Comparison of ENCODE assay signal across 1 cellular context in the genomic region with DNA sequence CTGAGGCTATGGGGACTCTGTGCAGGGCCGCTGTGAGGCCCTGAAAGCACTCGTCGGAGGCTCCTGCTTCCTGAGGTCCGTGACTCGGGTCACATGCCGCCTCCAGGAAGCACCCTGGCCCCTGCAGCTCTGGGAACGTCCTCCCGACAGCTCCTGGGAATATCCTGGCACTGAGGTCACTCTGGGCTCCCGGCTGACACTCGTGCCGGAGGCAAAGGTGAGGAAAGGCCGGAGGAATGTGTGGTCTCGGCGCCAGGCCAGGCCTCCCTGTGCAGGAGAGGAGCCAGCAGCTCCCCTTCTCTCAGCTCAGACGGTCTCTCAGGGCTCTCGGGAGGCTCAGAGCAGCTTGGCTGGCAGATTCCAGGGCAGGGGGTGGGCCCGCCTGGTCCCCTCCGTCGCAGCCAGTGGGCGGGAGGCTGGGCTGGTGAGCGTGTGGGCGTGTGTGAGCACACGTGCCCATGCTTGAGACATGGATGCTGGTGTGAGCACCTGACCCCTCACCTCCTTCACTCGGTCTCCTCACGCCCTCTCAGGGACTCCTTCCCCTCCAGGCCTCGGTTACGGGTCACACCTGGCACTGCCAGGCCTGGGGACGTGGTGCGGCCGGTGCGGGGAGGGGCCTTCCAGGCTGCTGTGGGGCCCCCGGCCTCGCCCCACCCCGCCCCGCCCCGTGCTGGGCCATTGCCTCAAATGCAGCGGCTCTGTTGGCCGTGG.
TF ChIP-seq lines count a peak whose summit lies in the region.

No MANE protein-coding gene starts in this region.

TF ChIP-seq in HepG2, 621 proteins besides CTCF, POLR2A, EP300 and RAD21 (continued from another document and continues in another):
- TF ChIP-seq, protein P1, sequence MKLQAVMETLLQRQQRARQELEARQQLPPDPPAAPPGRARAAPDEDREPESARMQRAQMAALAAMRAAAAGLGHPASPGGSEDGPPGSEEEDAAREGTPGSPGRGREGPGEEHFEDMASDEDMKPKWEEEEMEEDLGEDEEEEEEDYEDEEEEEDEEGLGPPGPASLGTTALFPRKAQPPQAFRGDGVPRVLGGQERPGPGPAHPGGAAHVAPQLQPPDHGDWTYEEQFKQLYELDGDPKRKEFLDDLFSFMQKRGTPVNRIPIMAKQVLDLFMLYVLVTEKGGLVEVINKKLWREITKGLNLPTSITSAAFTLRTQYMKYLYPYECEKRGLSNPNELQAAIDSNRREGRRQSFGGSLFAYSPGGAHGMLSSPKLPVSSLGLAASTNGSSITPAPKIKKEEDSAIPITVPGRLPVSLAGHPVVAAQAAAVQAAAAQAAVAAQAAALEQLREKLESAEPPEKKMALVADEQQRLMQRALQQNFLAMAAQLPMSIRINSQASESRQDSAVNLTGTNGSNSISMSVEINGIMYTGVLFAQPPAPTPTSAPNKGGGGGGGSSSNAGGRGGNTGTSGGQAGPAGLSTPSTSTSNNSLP (IDR thresholded peaks at IDR 0.05; ENCODE audit: low read depth, low read length) = no peak
- TF ChIP-seq, protein P2, sequence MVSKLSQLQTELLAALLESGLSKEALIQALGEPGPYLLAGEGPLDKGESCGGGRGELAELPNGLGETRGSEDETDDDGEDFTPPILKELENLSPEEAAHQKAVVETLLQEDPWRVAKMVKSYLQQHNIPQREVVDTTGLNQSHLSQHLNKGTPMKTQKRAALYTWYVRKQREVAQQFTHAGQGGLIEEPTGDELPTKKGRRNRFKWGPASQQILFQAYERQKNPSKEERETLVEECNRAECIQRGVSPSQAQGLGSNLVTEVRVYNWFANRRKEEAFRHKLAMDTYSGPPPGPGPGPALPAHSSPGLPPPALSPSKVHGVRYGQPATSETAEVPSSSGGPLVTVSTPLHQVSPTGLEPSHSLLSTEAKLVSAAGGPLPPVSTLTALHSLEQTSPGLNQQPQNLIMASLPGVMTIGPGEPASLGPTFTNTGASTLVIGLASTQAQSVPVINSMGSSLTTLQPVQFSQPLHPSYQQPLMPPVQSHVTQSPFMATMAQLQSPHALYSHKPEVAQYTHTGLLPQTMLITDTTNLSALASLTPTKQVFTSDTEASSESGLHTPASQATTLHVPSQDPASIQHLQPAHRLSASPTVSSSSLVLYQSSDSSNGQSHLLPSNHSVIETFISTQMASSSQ (IDR thresholded peaks at IDR 0.05; ENCODE audit: low read depth) = no peak
- TF ChIP-seq, protein P2 (CRISPR knock-in tag; IDR thresholded peaks at IDR 0.05; ENCODE audit: borderline replicate concordance) = peak; percentile 52; the same call in 1 of the 2 replicates
- TF ChIP-seq IKZF4 (CRISPR knock-in tag; IDR thresholded peaks at IDR 0.05; ENCODE audit: borderline replicate concordance, low read depth, not compliant biosample characterization) (peak; percentile 81), ZNF780A (CRISPR knock-in tag; IDR thresholded peaks at IDR 0.05) (no peak), ZNF484 (CRISPR knock-in tag; IDR thresholded peaks at IDR 0.05; ENCODE audit: borderline replicate concordance, low read depth) (no peak), ZNF121 (CRISPR knock-in tag; IDR thresholded peaks at IDR 0.05) (no peak), STAG1 (CRISPR knock-in tag; IDR thresholded peaks at IDR 0.05) (no peak; the same call in 1 of the 2 replicates), SALL2 (CRISPR knock-in tag; IDR thresholded peaks at IDR 0.05) (peak; percentile 32; the same call in 1 of the 2 replicates), ZNF367 (CRISPR knock-in tag; IDR thresholded peaks at IDR 0.05; ENCODE audit: borderline replicate concordance) (no peak; the same call in 1 of the 2 replicates), SUZ12 (IDR thresholded peaks at IDR 0.05; ENCODE audit: low read depth, low read length) (no peak), SMARCE1 (IDR thresholded peaks at IDR 0.05; ENCODE audit: borderline replicate concordance) (no peak), EED (CRISPR knock-in tag; IDR thresholded peaks at IDR 0.05) (peak; percentile 74), ZBTB7A (CRISPR knock-in tag; IDR thresholded peaks at IDR 0.05) (0 out of 2 replicates have a peak, but pooled peaks have one; percentile 39), SMAD3 (CRISPR knock-in tag; IDR thresholded peaks at IDR 0.05) (no peak), ZNF230 (CRISPR knock-in tag; IDR thresholded peaks at IDR 0.05) (0 out of 2 replicates have a peak, but pooled peaks have one; percentile 22), ZNF326 (CRISPR knock-in tag; IDR thresholded peaks at IDR 0.05; ENCODE audit: borderline replicate concordance) (0 out of 2 replicates have a peak, but pooled peaks have one; percentile 21), SNAPC2 (CRISPR knock-in tag; IDR thresholded peaks at IDR 0.05) (no peak), XBP1 (CRISPR knock-in tag; IDR thresholded peaks at IDR 0.05) (no peak), NKX3-1 (CRISPR knock-in tag; IDR thresholded peaks at IDR 0.05) (no peak), ZBTB42 (CRISPR knock-in tag; IDR thresholded peaks at IDR 0.05) (no peak), DPF2 (CRISPR knock-in tag; IDR thresholded peaks at IDR 0.05; ENCODE audit: borderline replicate concordance, low read depth) (no peak)
- TF ChIP-seq, protein P3, sequence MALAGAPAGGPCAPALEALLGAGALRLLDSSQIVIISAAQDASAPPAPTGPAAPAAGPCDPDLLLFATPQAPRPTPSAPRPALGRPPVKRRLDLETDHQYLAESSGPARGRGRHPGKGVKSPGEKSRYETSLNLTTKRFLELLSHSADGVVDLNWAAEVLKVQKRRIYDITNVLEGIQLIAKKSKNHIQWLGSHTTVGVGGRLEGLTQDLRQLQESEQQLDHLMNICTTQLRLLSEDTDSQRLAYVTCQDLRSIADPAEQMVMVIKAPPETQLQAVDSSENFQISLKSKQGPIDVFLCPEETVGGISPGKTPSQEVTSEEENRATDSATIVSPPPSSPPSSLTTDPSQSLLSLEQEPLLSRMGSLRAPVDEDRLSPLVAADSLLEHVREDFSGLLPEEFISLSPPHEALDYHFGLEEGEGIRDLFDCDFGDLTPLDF (CRISPR knock-in tag; IDR thresholded peaks at IDR 0.05) = no peak
- TF ChIP-seq, protein P4, sequence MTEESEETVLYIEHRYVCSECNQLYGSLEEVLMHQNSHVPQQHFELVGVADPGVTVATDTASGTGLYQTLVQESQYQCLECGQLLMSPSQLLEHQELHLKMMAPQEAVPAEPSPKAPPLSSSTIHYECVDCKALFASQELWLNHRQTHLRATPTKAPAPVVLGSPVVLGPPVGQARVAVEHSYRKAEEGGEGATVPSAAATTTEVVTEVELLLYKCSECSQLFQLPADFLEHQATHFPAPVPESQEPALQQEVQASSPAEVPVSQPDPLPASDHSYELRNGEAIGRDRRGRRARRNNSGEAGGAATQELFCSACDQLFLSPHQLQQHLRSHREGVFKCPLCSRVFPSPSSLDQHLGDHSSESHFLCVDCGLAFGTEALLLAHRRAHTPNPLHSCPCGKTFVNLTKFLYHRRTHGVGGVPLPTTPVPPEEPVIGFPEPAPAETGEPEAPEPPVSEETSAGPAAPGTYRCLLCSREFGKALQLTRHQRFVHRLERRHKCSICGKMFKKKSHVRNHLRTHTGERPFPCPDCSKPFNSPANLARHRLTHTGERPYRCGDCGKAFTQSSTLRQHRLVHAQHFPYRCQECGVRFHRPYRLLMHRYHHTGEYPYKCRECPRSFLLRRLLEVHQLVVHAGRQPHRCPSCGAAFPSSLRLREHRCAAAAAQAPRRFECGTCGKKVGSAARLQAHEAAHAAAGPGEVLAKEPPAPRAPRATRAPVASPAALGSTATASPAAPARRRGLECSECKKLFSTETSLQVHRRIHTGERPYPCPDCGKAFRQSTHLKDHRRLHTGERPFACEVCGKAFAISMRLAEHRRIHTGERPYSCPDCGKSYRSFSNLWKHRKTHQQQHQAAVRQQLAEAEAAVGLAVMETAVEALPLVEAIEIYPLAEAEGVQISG (CRISPR knock-in tag; IDR thresholded peaks at IDR 0.05) = peak; percentile 31; the same call in 1 of the 2 replicates
- TF ChIP-seq, protein P5, sequence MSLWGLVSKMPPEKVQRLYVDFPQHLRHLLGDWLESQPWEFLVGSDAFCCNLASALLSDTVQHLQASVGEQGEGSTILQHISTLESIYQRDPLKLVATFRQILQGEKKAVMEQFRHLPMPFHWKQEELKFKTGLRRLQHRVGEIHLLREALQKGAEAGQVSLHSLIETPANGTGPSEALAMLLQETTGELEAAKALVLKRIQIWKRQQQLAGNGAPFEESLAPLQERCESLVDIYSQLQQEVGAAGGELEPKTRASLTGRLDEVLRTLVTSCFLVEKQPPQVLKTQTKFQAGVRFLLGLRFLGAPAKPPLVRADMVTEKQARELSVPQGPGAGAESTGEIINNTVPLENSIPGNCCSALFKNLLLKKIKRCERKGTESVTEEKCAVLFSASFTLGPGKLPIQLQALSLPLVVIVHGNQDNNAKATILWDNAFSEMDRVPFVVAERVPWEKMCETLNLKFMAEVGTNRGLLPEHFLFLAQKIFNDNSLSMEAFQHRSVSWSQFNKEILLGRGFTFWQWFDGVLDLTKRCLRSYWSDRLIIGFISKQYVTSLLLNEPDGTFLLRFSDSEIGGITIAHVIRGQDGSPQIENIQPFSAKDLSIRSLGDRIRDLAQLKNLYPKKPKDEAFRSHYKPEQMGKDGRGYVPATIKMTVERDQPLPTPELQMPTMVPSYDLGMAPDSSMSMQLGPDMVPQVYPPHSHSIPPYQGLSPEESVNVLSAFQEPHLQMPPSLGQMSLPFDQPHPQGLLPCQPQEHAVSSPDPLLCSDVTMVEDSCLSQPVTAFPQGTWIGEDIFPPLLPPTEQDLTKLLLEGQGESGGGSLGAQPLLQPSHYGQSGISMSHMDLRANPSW (CRISPR knock-in tag; IDR thresholded peaks at IDR 0.05; ENCODE audit: borderline replicate concordance) = no peak
- TF ChIP-seq, protein P6, sequence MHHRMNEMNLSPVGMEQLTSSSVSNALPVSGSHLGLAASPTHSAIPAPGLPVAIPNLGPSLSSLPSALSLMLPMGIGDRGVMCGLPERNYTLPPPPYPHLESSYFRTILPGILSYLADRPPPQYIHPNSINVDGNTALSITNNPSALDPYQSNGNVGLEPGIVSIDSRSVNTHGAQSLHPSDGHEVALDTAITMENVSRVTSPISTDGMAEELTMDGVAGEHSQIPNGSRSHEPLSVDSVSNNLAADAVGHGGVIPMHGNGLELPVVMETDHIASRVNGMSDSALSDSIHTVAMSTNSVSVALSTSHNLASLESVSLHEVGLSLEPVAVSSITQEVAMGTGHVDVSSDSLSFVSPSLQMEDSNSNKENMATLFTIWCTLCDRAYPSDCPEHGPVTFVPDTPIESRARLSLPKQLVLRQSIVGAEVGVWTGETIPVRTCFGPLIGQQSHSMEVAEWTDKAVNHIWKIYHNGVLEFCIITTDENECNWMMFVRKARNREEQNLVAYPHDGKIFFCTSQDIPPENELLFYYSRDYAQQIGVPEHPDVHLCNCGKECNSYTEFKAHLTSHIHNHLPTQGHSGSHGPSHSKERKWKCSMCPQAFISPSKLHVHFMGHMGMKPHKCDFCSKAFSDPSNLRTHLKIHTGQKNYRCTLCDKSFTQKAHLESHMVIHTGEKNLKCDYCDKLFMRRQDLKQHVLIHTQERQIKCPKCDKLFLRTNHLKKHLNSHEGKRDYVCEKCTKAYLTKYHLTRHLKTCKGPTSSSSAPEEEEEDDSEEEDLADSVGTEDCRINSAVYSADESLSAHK (CRISPR knock-in tag; IDR thresholded peaks at IDR 0.05; ENCODE audit: borderline replicate concordance) = no peak
- TF ChIP-seq, protein P7, sequence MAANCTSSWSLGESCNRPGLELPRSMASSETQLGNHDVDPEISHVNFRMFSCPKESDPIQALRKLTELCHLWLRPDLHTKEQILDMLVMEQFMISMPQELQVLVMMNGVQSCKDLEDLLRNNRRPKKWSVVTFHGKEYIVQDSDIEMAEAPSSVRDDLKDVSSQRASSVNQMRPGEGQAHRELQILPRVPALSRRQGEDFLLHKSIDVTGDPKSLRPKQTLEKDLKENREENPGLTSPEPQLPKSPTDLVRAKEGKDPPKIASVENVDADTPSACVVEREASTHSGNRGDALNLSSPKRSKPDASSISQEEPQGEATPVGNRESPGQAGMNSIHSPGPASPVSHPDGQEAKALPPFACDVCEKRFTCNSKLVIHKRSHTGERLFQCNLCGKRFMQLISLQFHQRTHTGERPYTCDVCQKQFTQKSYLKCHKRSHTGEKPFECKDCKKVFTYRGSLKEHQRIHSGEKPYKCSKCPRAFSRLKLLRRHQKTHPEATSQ (CRISPR knock-in tag; IDR thresholded peaks at IDR 0.05; ENCODE audit: borderline replicate concordance) = no peak
- TF ChIP-seq, protein P8, sequence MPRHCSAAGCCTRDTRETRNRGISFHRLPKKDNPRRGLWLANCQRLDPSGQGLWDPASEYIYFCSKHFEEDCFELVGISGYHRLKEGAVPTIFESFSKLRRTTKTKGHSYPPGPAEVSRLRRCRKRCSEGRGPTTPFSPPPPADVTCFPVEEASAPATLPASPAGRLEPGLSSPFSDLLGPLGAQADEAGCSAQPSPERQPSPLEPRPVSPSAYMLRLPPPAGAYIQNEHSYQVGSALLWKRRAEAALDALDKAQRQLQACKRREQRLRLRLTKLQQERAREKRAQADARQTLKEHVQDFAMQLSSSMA (CRISPR knock-in tag; IDR thresholded peaks at IDR 0.05) = no peak
- TF ChIP-seq, protein P9, sequence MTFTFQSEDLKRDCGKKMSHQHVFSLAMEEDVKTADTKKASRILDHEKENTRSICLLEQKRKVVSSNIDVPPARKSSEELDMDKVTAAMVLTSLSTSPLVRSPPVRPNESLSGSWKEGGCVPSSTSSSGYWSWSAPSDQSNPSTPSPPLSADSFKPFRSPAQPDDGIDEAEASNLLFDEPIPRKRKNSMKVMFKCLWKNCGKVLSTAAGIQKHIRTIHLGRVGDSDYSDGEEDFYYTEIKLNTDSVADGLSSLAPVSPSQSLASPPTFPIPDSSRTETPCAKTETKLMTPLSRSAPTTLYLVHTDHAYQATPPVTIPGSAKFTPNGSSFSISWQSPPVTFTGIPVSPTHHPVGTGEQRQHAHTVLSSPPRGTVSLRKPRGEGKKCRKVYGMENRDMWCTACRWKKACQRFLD (CRISPR knock-in tag; IDR thresholded peaks at IDR 0.05; ENCODE audit: borderline replicate concordance) = no peak
- TF ChIP-seq, protein P10, sequence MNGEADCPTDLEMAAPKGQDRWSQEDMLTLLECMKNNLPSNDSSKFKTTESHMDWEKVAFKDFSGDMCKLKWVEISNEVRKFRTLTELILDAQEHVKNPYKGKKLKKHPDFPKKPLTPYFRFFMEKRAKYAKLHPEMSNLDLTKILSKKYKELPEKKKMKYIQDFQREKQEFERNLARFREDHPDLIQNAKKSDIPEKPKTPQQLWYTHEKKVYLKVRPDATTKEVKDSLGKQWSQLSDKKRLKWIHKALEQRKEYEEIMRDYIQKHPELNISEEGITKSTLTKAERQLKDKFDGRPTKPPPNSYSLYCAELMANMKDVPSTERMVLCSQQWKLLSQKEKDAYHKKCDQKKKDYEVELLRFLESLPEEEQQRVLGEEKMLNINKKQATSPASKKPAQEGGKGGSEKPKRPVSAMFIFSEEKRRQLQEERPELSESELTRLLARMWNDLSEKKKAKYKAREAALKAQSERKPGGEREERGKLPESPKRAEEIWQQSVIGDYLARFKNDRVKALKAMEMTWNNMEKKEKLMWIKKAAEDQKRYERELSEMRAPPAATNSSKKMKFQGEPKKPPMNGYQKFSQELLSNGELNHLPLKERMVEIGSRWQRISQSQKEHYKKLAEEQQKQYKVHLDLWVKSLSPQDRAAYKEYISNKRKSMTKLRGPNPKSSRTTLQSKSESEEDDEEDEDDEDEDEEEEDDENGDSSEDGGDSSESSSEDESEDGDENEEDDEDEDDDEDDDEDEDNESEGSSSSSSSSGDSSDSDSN (CRISPR knock-in tag; IDR thresholded peaks at IDR 0.05) = peak; percentile 91
